Comparison of ENCODE assay signal across 8 cellular contexts in the genomic region with DNA sequence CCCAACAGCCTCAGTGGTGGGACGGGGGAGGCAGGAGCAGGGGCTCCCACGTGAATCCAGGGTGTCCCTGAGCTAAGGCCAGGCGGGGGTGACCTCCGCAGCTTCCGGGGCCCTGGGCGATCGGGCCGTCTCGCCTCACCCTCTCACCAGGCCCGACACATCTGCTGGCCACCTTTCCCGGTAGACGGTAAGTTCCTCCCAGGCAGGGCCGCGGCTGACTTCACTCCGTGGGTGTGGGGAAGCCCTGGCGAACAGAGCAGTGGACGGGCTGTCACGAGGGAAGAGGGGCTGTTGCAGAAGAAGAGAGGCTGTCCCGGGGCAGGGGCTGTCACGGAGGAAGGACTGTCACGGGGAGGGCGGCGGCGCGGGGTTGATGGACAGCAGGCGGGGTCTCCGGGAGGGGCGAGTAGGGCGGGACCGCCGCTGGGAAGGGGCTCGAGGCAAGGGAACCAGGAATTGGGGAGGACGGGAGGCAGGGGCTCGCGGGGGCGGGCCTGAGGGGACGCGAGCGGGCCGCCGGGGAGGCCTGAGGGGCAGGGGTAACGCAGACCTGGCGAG. TPM values are rescaled to one million over a fixed set of nuclear protein-coding genes. Genes with fewer than 3 reads are reported as not detected.
DNase-seq lines count a peak whose midpoint lies in the region; ATAC-seq and TF ChIP-seq lines count a peak whose summit lies in the region.

No MANE protein-coding gene starts in this region.

- TF ChIP-seq POLR2A in gastrocnemius medialis (IDR thresholded peaks at IDR 0.05), result no peak
- no peak for TF ChIP-seq POLR2A in thyroid gland (IDR thresholded peaks at IDR 0.05)

- peak overlapping the region; percentile 82 for H3K4me3 ChIP-seq in GM23248
- peak overlapping the region; percentile 92 for H3K4me3 ChIP-seq in SJSA1
- peak overlapping the region; percentile 63 for H3K4me3 ChIP-seq in fibroblast of mammary gland (ENCODE audit: control insufficient read depth, low read depth, low read length)
- peak overlapping the region; percentile 70 to 87 (median 82) for H3K4me3 ChIP-seq in gastrocnemius medialis
- H3K4me3 ChIP-seq in thyroid gland (replicated peaks in 1 of 3), result peak overlapping the region in 1 of 3 donors; percentile 61

- ATAC-seq in gastrocnemius medialis, result no peak

- H3F3A ChIP-seq in GM23248 (ENCODE audit: insufficient read depth), result no peaks in the 10 kb centered on the region

- peak overlapping the region; percentile 88 for H2AFZ ChIP-seq in GM23248

- in situ Hi-C loops in GM23248 (cut with MboI), result no loop called here
- in situ Hi-C loops in gastrocnemius medialis (cut with MboI; ENCODE audit: low sequenced_read_pairs in 4 of 4), result no loop called here

- no peaks in the 10 kb centered on the region for H3K27me3 ChIP-seq in GM23248 (replicated peaks; ENCODE audit: insufficient read depth)
- no peaks in the 10 kb centered on the region; the same call in 1 of the 2 replicates for H3K27me3 ChIP-seq in SJSA1 (replicated peaks)
- H3K27me3 ChIP-seq in gastrocnemius medialis, result peaks cover 0 to 6% (median 3%) of the 10 kb centered on the region in 3 donors
- H3K27me3 ChIP-seq in thyroid gland, result no peaks in the 10 kb centered on the region

- H3K9me2 ChIP-seq in GM23248 (ENCODE audit: insufficient read depth), result no peaks in the 10 kb centered on the region

- H3K9me3 ChIP-seq in GM23248 (ENCODE audit: low read depth) (no peaks in the 10 kb centered on the region), SJSA1 (replicated peaks) (no peaks in the 10 kb centered on the region), gastrocnemius medialis (no peaks in the 10 kb centered on the region), thyroid gland (no peaks in the 10 kb centered on the region)

- WGBS in GM23248 (ENCODE audit: low coverage in 1 of 2, low lambda C conversion rate in 2 of 2, missing lambda C conversion rate in 2 of 2), 2 experiments, result 2 to 3% methylated on average over 24 to 43 of the region's 43 CpGs
- 12 to 13% methylated on average over 19 to 26 of the region's 43 CpGs for WGBS in thyroid gland, 2 donors

- intact Hi-C loops in gastrocnemius medialis (cut with DNase I; ENCODE audit: low total_unique reads), result loop anchor here (1.0 kb wide), 2 partner anchors 10 to 227 kb away; a partner anchor contains a TSS
- intact Hi-C loops in thyroid gland (cut with DNase I), result no loop called here

- H3K79me2 ChIP-seq in GM23248 (ENCODE audit: insufficient read depth), result no peaks in the 10 kb centered on the region

- H3K27ac ChIP-seq in GM23248 (no peak overlapping the region), SJSA1 (peak overlapping the region; percentile 82), gastrocnemius medialis (no peak overlapping the region), thyroid gland (no peak overlapping the region)

- H3K4me2 ChIP-seq in GM23248 (ENCODE audit: unreplicated experiment), result peak overlapping the region; percentile 87

- H3K9ac ChIP-seq in GM23248, result peak overlapping the region; percentile 97

- H4K20me1 ChIP-seq in GM23248 (ENCODE audit: insufficient read depth), result no peaks in the 10 kb centered on the region

- no peaks in the 10 kb centered on the region for H3K36me3 ChIP-seq in GM23248 (ENCODE audit: low read depth)
- peaks cover 48% of the 10 kb centered on the region for H3K36me3 ChIP-seq in SJSA1
- no peaks in the 10 kb centered on the region for H3K36me3 ChIP-seq in gastrocnemius medialis
- no peaks in the 10 kb centered on the region for H3K36me3 ChIP-seq in thyroid gland

- H3K4me1 ChIP-seq in GM23248 (ENCODE audit: insufficient read depth) (no peaks in the 10 kb centered on the region), SJSA1 (replicated peaks) (peaks cover 22% of the 10 kb centered on the region), gastrocnemius medialis (peaks cover 9 to 12% of the 10 kb centered on the region in 2 donors), thyroid gland (peaks cover 8 to 19% of the 10 kb centered on the region in 2 donors)

- peak; percentile 38 for DNase-seq in COLO668 (lab: John Stamatoyannopoulos, UW; ENCODE audit: unreplicated experiment)
- peak; percentile 50 for DNase-seq in GM23248
- DNase-seq in SJSA1 (ENCODE audit: low read depth in 1 of 2, low spot score in 2 of 2), result peak; percentile 25 to 62
- DNase-seq in fibroblast of mammary gland (ENCODE audit: low read depth), result no peak
- no peak for DNase-seq in gastrocnemius medialis
- DNase-seq in thyroid gland, result no peak
- no peak for DNase-seq in activated effector memory CD4-positive, alpha-beta T cell treated with anti-CD3 and anti-CD28 coated beads, Interleukin-2, amount 50 U/mL, for 16 hours
- no peak for DNase-seq in foreskin melanocyte

- no peak for TF ChIP-seq CTCF in fibroblast of mammary gland (conservative IDR thresholded peaks at IDR 0.05; ENCODE audit: control insufficient read depth, insufficient read depth, low read depth, low read length)
- TF ChIP-seq CTCF in gastrocnemius medialis (IDR thresholded peaks at IDR 0.05 in 4 of 5, conservative IDR thresholded peaks at IDR 0.05 in 1 of 5), result no peak
- TF ChIP-seq CTCF in thyroid gland (IDR thresholded peaks at IDR 0.05), result no peak

RNA-seq across cellular contexts. Expression of a gene that starts 0.5 kb away (rescaled TPM):
- total RNA-seq in GM23248 (2014; rRNA removed; shearing (Covaris generic)), result 11.0 and 15.6 TPM in 2 replicates
- 21.1 TPM in 2 replicates for polyA plus RNA-seq in GM23248 (2016; fragmentation: Nextera tagmentation; extraction: Ambion mirVana)
- 66.4 and 80.8 TPM in 2 replicates for total RNA-seq in SJSA1 (2014; rRNA removed; shearing (Covaris generic))
- 1 to 10 TPM in 2 of 4 donors, not detected in 2; 1.4 to 2.4 TPM for total RNA-seq in gastrocnemius medialis
- under 1 TPM in 2 of 4 donors, not detected in 2; 0.81 to 0.88 TPM for total RNA-seq in thyroid gland

RNA-seq across cellular contexts. Expression of a gene that starts 10.6 kb away (rescaled TPM):
- 7.7 and 11.3 TPM in 2 replicates for total RNA-seq in GM23248 (2014; rRNA removed; shearing (Covaris generic))
- polyA plus RNA-seq in GM23248 (2016; fragmentation: Nextera tagmentation; extraction: Ambion mirVana), result 5.1 and 5.6 TPM in 2 replicates
- 29.9 and 44.0 TPM in 2 replicates for total RNA-seq in SJSA1 (2014; rRNA removed; shearing (Covaris generic))
- total RNA-seq in gastrocnemius medialis, result 10 to 100 TPM in 2 of 4 donors, 1 to 10 TPM in 2; 4.2 to 14.6 (median 10.2) TPM
- 1 to 10 TPM; 2.8 to 5.6 (median 3.3) TPM for total RNA-seq in thyroid gland

RNA-seq across cellular contexts. Expression of a gene that starts 15.7 kb away (rescaled TPM):
- not detected in 2 replicates for total RNA-seq in GM23248 (2014; rRNA removed; shearing (Covaris generic))
- not detected in 2 replicates for polyA plus RNA-seq in GM23248 (2016; fragmentation: Nextera tagmentation; extraction: Ambion mirVana)
- not detected in 2 replicates for total RNA-seq in SJSA1 (2014; rRNA removed; shearing (Covaris generic))
- not detected for total RNA-seq in gastrocnemius medialis
- total RNA-seq in thyroid gland, result not detected

RNA-seq across cellular contexts. Expression of a gene that starts 33.0 kb away (rescaled TPM):
- not detected in 2 replicates for total RNA-seq in GM23248 (2014; rRNA removed; shearing (Covaris generic))
- 0.09 TPM in 1 of 2 replicates, not detected in the other for polyA plus RNA-seq in GM23248 (2016; fragmentation: Nextera tagmentation; extraction: Ambion mirVana)
- not detected in 2 replicates for total RNA-seq in SJSA1 (2014; rRNA removed; shearing (Covaris generic))
- total RNA-seq in gastrocnemius medialis, result under 1 TPM in 1 of 4 donors, not detected in 3; 0.40 TPM
- under 1 TPM in 1 of 4 donors, not detected in 3; 0.33 TPM for total RNA-seq in thyroid gland

RNA-seq across cellular contexts. Expression of a gene that starts 38.2 kb away (rescaled TPM):
- not detected in 2 replicates for total RNA-seq in GM23248 (2014; rRNA removed; shearing (Covaris generic))
- 0.32 and 0.33 TPM in 2 replicates for polyA plus RNA-seq in GM23248 (2016; fragmentation: Nextera tagmentation; extraction: Ambion mirVana)
- not detected in 2 replicates for total RNA-seq in SJSA1 (2014; rRNA removed; shearing (Covaris generic))
- total RNA-seq in gastrocnemius medialis, result under 1 TPM in 1 of 4 donors, not detected in 3; 0.55 TPM
- total RNA-seq in thyroid gland, result not detected

Comparison
In these comparisons a context has a peak if more than half of its experiments do, and no peak if none do; other contexts are left out.
1. DNase-seq: peak in COLO668 (single experiment), GM23248 (single experiment) and SJSA1 (2 of 2); none in fibroblast of mammary gland (single experiment), gastrocnemius medialis (0 of 2), thyroid gland (0 of 2), activated effector memory CD4-positive, alpha-beta T cell treated with anti-CD3 and anti-CD28 coated beads, Interleukin-2, amount 50 U/mL, for 16 hours (single experiment) and foreskin melanocyte (single experiment).